Comparison of ENCODE assay signal across 24 cellular contexts in genomic region chr18:55228707-55229106, GRCh38.
DNase-seq lines count a peak whose midpoint lies in the region; ATAC-seq, FAIRE-seq and TF ChIP-seq lines count a peak whose summit lies in the region.
"Had no signal": no experiment of that assay in that cellular context is flagged by ENCODE, and none has a peak within 500 bp of the region (broad histone marks: within the 10 kb centered on the region; RNA-seq: fewer than 3 reads in every experiment).

No MANE protein-coding gene starts in this region.

- ATAC-seq in WTC11, result peak; percentile 84
- ATAC-seq in HG02678 (IDR thresholded peaks at IDR 0.05; ENCODE audit: unreplicated experiment), result no peak
- ATAC-seq: activated CD4-positive, CD25-positive, alpha-beta regulatory T cell treated with anti-CD3 and anti-CD28 coated beads, Interleukin-2, amount 50 U/mL, for 24 hours; activated T-cell treated with anti-CD3 and anti-CD28 coated beads, Interleukin-2, amount 50 U/mL, for 72 hours; K562 had no signal

- H3K4me3 ChIP-seq in kidney (ENCODE audit: low read length in 2 of 2), result no peak overlapping the region
- H3K4me3 ChIP-seq in spleen, result no peak overlapping the region
- H3K4me3 ChIP-seq: K562, SK-N-MC had no signal

- H3K9ac ChIP-seq in kidney (ENCODE audit: low read length in 2 of 2), result no peak overlapping the region

- CTCF ChIA-PET in WTC11 (lab: Charles Lee), result interaction anchor here (1.0 kb wide), 2 partner anchors 15 to 549 kb away, joined by 3 to 5 read pairs; no protein-coding TSS in a partner anchor

- intact Hi-C loops in kidney (cut with DNase I) (no loop called here), spleen (cut with DNase I; ENCODE audit: low total_unique reads) (loop anchor here (10.0 kb wide), 1 partner anchor 556 kb away; no protein-coding TSS in a partner anchor)

- no peaks in the 10 kb centered on the region for H3K9me3 ChIP-seq in kidney (ENCODE audit: control insufficient read depth in 1 of 2, low read length in 2 of 2)
- no peaks in the 10 kb centered on the region for H3K9me3 ChIP-seq in spleen

- no peaks in the 10 kb centered on the region for H3K27me3 Mint-ChIP-seq in WTC11 (ENCODE audit: low read depth)
- H3K27me3 Mint-ChIP-seq: activated naive CD8-positive, alpha-beta T cell; brain; type B pancreatic cell had no signal

- H3K36me3 Mint-ChIP-seq in WTC11, result peaks cover 63% of the 10 kb centered on the region
- H3K36me3 Mint-ChIP-seq: activated naive CD8-positive, alpha-beta T cell had no signal

- peak; percentile 27 for DNase-seq in ELF-1 (ENCODE audit: low read depth, low spot score)
- DNase-seq in WTC11 (ENCODE audit: low spot score), result no peak
- peak; percentile 64 for DNase-seq in kidney
- DNase-seq in spleen, result peak; percentile 72
- no peak for DNase-seq in activated effector memory CD4-positive, alpha-beta T cell treated with anti-CD3 and anti-CD28 coated beads, Interleukin-2, amount 50 U/mL, for 16 hours
- no peak for DNase-seq in NCI-H1105 (lab: John Stamatoyannopoulos, UW)
- DNase-seq in NCI-H2081 (lab: John Stamatoyannopoulos, UW), result no peak
- DNase-seq: activated CD8-positive, alpha-beta memory T cell treated with anti-CD3 and anti-CD28 coated beads for 24 hours; activated T-cell treated with anti-CD3 and anti-CD28 coated beads, Interleukin-2, amount 50 U/mL, for 72 hours; DND-41; erythroblast; immature natural killer cell; NCI-H2029; NCI-H69; retina; stimulated activated naive CD4-positive, alpha-beta T cell; T-helper 9 cell had no signal

- peaks cover 12% of the 10 kb centered on the region for H3K4me1 Mint-ChIP-seq in WTC11
- H3K4me1 Mint-ChIP-seq: immature natural killer cell had no signal

- no peak for TF ChIP-seq CTCF in WTC11 (IDR thresholded peaks at IDR 0.05)
- TF ChIP-seq CTCF in kidney (IDR thresholded peaks at IDR 0.05; ENCODE audit: borderline replicate concordance, extremely low read depth, insufficient read depth), result no peak
- TF ChIP-seq CTCF in spleen (IDR thresholded peaks at IDR 0.05 in 8 of 11, conservative IDR thresholded peaks at IDR 0.05 in 3 of 11), result no peak

- no peak overlapping the region for H3K4me3 Mint-ChIP-seq in WTC11
- H3K4me3 Mint-ChIP-seq: activated naive CD8-positive, alpha-beta T cell; activated T-cell treated with anti-CD3 and anti-CD28 coated beads, Interleukin-2, amount 50 U/mL, for 72 hours; brain; immature natural killer cell; type B pancreatic cell had no signal

- no peak for FAIRE-seq in kidney (lab: Jason Lieb, UNC)
- FAIRE-seq: K562 had no signal

- no peaks in the 10 kb centered on the region for H3K9me3 Mint-ChIP-seq in WTC11
- H3K9me3 Mint-ChIP-seq: activated T-cell treated with anti-CD3 and anti-CD28 coated beads, Interleukin-2, amount 50 U/mL, for 72 hours; brain; immature natural killer cell; type B pancreatic cell had no signal

- H3K27ac ChIP-seq in kidney (ENCODE audit: low read depth in 2 of 2, low read length in 2 of 2), result no peak overlapping the region
- H3K27ac ChIP-seq in spleen, result no peak overlapping the region
- H3K27ac ChIP-seq: SK-N-MC had no signal

- H3K36me3 ChIP-seq in kidney (ENCODE audit: control insufficient read depth in 1 of 2, insufficient read depth in 2 of 2, low read length in 2 of 2) (peaks cover 0 to 4% of the 10 kb centered on the region in 2 donors), spleen (peaks cover 0 to 91% (median 46%) of the 10 kb centered on the region in 6 donors)

- WGBS in spleen, 5 donors, result 93 to 95% (median 93%) methylated on average over 12 to 15 of the region's 15 CpGs

- peak overlapping the region; percentile 10; the same call in 1 of the 2 replicates for H3K27ac Mint-ChIP-seq in WTC11
- H3K27ac Mint-ChIP-seq: activated naive CD8-positive, alpha-beta T cell; activated T-cell treated with anti-CD3 and anti-CD28 coated beads, Interleukin-2, amount 50 U/mL, for 72 hours; immature natural killer cell had no signal

- no peak for TF ChIP-seq POLR2A in spleen (IDR thresholded peaks at IDR 0.05)

- POLR2A ChIA-PET in WTC11 (lab: Charles Lee), result no interaction called here

- no peaks in the 10 kb centered on the region for H3K27me3 ChIP-seq in spleen (replicated peaks in 1 of 7)

- H3K4me1 ChIP-seq in kidney (ENCODE audit: control insufficient read depth in 1 of 2, insufficient read depth in 1 of 2, low read depth in 1 of 2, low read length in 2 of 2) (no peaks in the 10 kb centered on the region), spleen (peaks cover 0 to 2% (median under 1%) of the 10 kb centered on the region in 6 donors)

TF ChIP-seq in WTC11, 78 proteins besides CTCF, POLR2A, EP300 and RAD21:
- TF ChIP-seq NR1H2 (CRISPR knock-in tag; IDR thresholded peaks at IDR 0.05), result no peak
- TF ChIP-seq, protein P1, sequence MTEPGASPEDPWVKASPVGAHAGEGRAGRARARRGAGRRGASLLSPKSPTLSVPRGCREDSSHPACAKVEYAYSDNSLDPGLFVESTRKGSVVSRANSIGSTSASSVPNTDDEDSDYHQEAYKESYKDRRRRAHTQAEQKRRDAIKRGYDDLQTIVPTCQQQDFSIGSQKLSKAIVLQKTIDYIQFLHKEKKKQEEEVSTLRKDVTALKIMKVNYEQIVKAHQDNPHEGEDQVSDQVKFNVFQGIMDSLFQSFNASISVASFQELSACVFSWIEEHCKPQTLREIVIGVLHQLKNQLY (CRISPR knock-in tag; IDR thresholded peaks at IDR 0.05), result no peak
- TF ChIP-seq FOXK1 (CRISPR knock-in tag; IDR thresholded peaks at IDR 0.05), result no peak
- no peak for TF ChIP-seq ZNF396 (CRISPR knock-in tag; IDR thresholded peaks at IDR 0.05; ENCODE audit: borderline replicate concordance)
- TF ChIP-seq FOXP1 (CRISPR knock-in tag; IDR thresholded peaks at IDR 0.05; ENCODE audit: borderline replicate concordance), result no peak
- TF ChIP-seq MAX (CRISPR knock-in tag; IDR thresholded peaks at IDR 0.05), result no peak
- TF ChIP-seq, protein P2, sequence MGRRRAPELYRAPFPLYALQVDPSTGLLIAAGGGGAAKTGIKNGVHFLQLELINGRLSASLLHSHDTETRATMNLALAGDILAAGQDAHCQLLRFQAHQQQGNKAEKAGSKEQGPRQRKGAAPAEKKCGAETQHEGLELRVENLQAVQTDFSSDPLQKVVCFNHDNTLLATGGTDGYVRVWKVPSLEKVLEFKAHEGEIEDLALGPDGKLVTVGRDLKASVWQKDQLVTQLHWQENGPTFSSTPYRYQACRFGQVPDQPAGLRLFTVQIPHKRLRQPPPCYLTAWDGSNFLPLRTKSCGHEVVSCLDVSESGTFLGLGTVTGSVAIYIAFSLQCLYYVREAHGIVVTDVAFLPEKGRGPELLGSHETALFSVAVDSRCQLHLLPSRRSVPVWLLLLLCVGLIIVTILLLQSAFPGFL (CRISPR knock-in tag; IDR thresholded peaks at IDR 0.05; ENCODE audit: borderline replicate concordance), result no peak

Comparison
In these comparisons a context has a peak if more than half of its experiments do, and no peak if none do; other contexts are left out.
1. DNase-seq: peak in ELF-1 (single experiment), kidney (single experiment) and spleen (single experiment); none in WTC11 (single experiment), activated effector memory CD4-positive, alpha-beta T cell treated with anti-CD3 and anti-CD28 coated beads, Interleukin-2, amount 50 U/mL, for 16 hours (single experiment), NCI-H1105 (single experiment) and NCI-H2081 (0 of 2).